In the genomic region with DNA sequence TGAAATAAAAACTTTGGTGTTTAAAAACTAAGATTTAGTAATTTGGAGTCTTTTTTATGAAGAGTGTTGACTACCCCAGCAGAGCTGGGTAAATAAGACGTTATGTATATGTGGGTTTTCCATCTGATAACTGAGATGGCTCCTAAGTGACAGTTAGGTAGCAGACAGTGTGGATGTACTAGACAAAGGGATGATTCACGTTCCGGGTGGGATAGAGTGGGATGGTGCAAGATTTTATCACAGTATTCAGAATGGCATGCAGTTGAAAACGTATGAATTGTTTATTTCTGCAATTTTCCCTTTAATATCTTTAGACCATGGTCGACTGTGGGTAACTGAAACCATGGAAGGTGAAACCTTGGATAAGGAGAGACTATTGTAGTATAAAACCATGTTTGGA, we compare ENCODE assay signal across 21 cellular contexts. TPM values are rescaled to one million over a fixed set of nuclear protein-coding genes. Genes with fewer than 3 reads are reported as not detected.
DNase-seq lines count a peak whose midpoint lies in the region; ATAC-seq, FAIRE-seq and TF ChIP-seq lines count a peak whose summit lies in the region.
"Had no signal": no experiment of that assay in that cellular context is flagged by ENCODE, and none has a peak within 500 bp of the region (broad histone marks: within the 10 kb centered on the region; RNA-seq: fewer than 3 reads in every experiment).

No MANE protein-coding gene starts in this region.

- 37% methylated on average over 5 of the region's 5 CpGs for WGBS in smooth muscle cell (ENCODE audit: low lambda C conversion rate)
- WGBS in HepG2 (ENCODE audit: low lambda C conversion rate) = 56% methylated on average over 5 of the region's 5 CpGs

- H3K27me3 ChIP-seq in smooth muscle cell (ENCODE audit: low read depth) = no peaks in the 10 kb centered on the region
- no peaks in the 10 kb centered on the region for H3K27me3 ChIP-seq in HepG2 (ENCODE audit: control insufficient read depth in 1 of 2, insufficient read depth in 2 of 2, low read length in 2 of 2)
- H3K27me3 ChIP-seq: SJCRH30 had no signal

- H3K36me3 ChIP-seq in smooth muscle cell (ENCODE audit: low read depth) (no peaks in the 10 kb centered on the region), HepG2 (replicated peaks in 1 of 2; ENCODE audit: control insufficient read depth in 1 of 2, insufficient read depth in 2 of 2, low read length in 2 of 2) (peaks cover 11 to 58% of the 10 kb centered on the region in 2 experiments)

- no peak for ATAC-seq in HepG2
- ATAC-seq: HCT116 had no signal

- DNase-seq in activated CD4-positive, alpha-beta T cell treated with anti-CD3 and anti-CD28 coated beads, Interleukin-2, amount 10 ng/mL, durations not matched to agents 7 days and 5 days = no peak
- DNase-seq in activated CD4-positive, alpha-beta T cell treated with anti-CD3 and anti-CD28 coated beads, Interleukin-2, amount 10 ng/mL, durations not matched to agents 24 days and 14 days = no peak
- DNase-seq in OCI-M1 (lab: John Stamatoyannopoulos, UW) = peak; percentile 37
- DNase-seq in erythroblast (lab: John Stamatoyannopoulos, UW) = peak; percentile 37 to 40
- DNase-seq in smooth muscle cell (lab: John Stamatoyannopoulos, UW; ENCODE audit: unreplicated experiment) = no peak
- DNase-seq in CD14-positive monocyte (ENCODE audit: low spot score) = no peak
- no peak for DNase-seq in NCI-H1694 (lab: John Stamatoyannopoulos, UW)
- no peak for DNase-seq in HepG2 (ENCODE audit: low spot score)
- DNase-seq: 8988T, Calu3, DMS79, GDM1, KG1, NCI-H1092, NCI-H187, NCI-H2171 treated with DMSO at 0.1 percent for 48 hours, NCI-H510A treated with DMSO at 0.1 percent for 48 hours, RPMI8226, SJCRH30 had no signal

- H3F3A ChIP-seq in smooth muscle cell (ENCODE audit: low read depth) = no peaks in the 10 kb centered on the region

- peaks cover 4% of the 10 kb centered on the region for H3K4me1 ChIP-seq in smooth muscle cell (ENCODE audit: low read depth)
- H3K4me1 ChIP-seq in HepG2 (ENCODE audit: insufficient read depth, low read length) = peaks cover 18% of the 10 kb centered on the region
- H3K4me1 ChIP-seq: SJCRH30 had no signal

- no peak for TF ChIP-seq EP300 in HepG2 (IDR thresholded peaks at IDR 0.05; ENCODE audit: low read depth in 2 of 2, low read length in 2 of 2)
- no peak for TF ChIP-seq EP300 in HepG2 (CRISPR knock-in tag; IDR thresholded peaks at IDR 0.05; ENCODE audit: borderline replicate concordance)

- no peak overlapping the region for H3K4me3 ChIP-seq in smooth muscle cell
- H3K4me3 ChIP-seq in HepG2 (replicated peaks in 1 of 3; ENCODE audit: insufficient read depth in 1 of 3, low read depth in 2 of 3, low read length in 3 of 3) = no peak overlapping the region
- H3K4me3 ChIP-seq: SJCRH30 had no signal

- POLR2A ChIA-PET in activated CD4-positive, alpha-beta T cell treated with anti-CD3 and anti-CD28 coated beads, Interleukin-2, amount 10 ng/mL, durations not matched to agents 7 days and 5 days (lab: Charles Lee) = no interaction called here
- POLR2A ChIA-PET in HepG2 (lab: Yijun Ruan, JAX) = no interaction called here

- H3K4me2 ChIP-seq in smooth muscle cell = no peak overlapping the region
- no peak overlapping the region for H3K4me2 ChIP-seq in HepG2 (ENCODE audit: low read depth, low read length)

- FAIRE-seq in HepG2 (lab: Jason Lieb, UNC) = no peak

- no peak for TF ChIP-seq RAD21 in HepG2 (CRISPR knock-in tag; IDR thresholded peaks at IDR 0.05)

- in situ Hi-C loops in HepG2 (cut with HindIII; ENCODE audit: extremely low pct_ligation_motif_present, low pct_unique_long_range_greater_than_20kb) = no loop called here

- no peak overlapping the region for H3K4me3 Mint-ChIP-seq in activated CD4-positive, alpha-beta T cell treated with anti-CD3 and anti-CD28 coated beads, Interleukin-2, amount 10 ng/mL, durations not matched to agents 7 days and 5 days
- no peak overlapping the region for H3K4me3 Mint-ChIP-seq in activated CD4-positive, alpha-beta T cell treated with anti-CD3 and anti-CD28 coated beads, Interleukin-2, amount 10 ng/mL, durations not matched to agents 24 days and 14 days
- no peak overlapping the region for H3K4me3 Mint-ChIP-seq in CD14-positive monocyte

- intact Hi-C loops in activated CD4-positive, alpha-beta T cell treated with anti-CD3 and anti-CD28 coated beads, Interleukin-2, amount 10 ng/mL, durations not matched to agents 24 days and 14 days (cut with micrococcal nuclease) = no loop called here
- intact Hi-C loops in CD14-positive monocyte (cut with micrococcal nuclease) (no loop called here), HepG2 (cut with micrococcal nuclease; ENCODE audit: unreplicated experiment) (no loop called here)

- no peaks in the 10 kb centered on the region for H3K9me3 Mint-ChIP-seq in activated CD4-positive, alpha-beta T cell treated with anti-CD3 and anti-CD28 coated beads, Interleukin-2, amount 10 ng/mL, durations not matched to agents 7 days and 5 days
- H3K9me3 Mint-ChIP-seq in activated CD4-positive, alpha-beta T cell treated with anti-CD3 and anti-CD28 coated beads, Interleukin-2, amount 10 ng/mL, durations not matched to agents 24 days and 14 days = peaks cover 4% of the 10 kb centered on the region
- no peaks in the 10 kb centered on the region for H3K9me3 Mint-ChIP-seq in CD14-positive monocyte

- no TSS peak for BruUV-seq in HepG2 (replicated peaks; lab: Mats Ljungman, UMichigan)

- peak overlapping the region; percentile 11 for H3K27ac Mint-ChIP-seq in activated CD4-positive, alpha-beta T cell treated with anti-CD3 and anti-CD28 coated beads, Interleukin-2, amount 10 ng/mL, durations not matched to agents 7 days and 5 days
- no peak overlapping the region for H3K27ac Mint-ChIP-seq in activated CD4-positive, alpha-beta T cell treated with anti-CD3 and anti-CD28 coated beads, Interleukin-2, amount 10 ng/mL, durations not matched to agents 24 days and 14 days
- H3K27ac Mint-ChIP-seq in CD14-positive monocyte = peak overlapping the region in 1 of 7 donors; percentile 3

- H4K20me1 ChIP-seq in smooth muscle cell (ENCODE audit: low read depth) (no peaks in the 10 kb centered on the region), HepG2 (ENCODE audit: insufficient read depth, low read length) (no peaks in the 10 kb centered on the region)

- peaks cover 30% of the 10 kb centered on the region for H3K4me1 Mint-ChIP-seq in activated CD4-positive, alpha-beta T cell treated with anti-CD3 and anti-CD28 coated beads, Interleukin-2, amount 10 ng/mL, durations not matched to agents 7 days and 5 days
- peaks cover 18% of the 10 kb centered on the region for H3K4me1 Mint-ChIP-seq in activated CD4-positive, alpha-beta T cell treated with anti-CD3 and anti-CD28 coated beads, Interleukin-2, amount 10 ng/mL, durations not matched to agents 24 days and 14 days
- peaks cover 15% of the 10 kb centered on the region for H3K4me1 Mint-ChIP-seq in CD14-positive monocyte

- H3K9ac ChIP-seq in smooth muscle cell (ENCODE audit: low read depth) = no peak overlapping the region
- no peak overlapping the region for H3K9ac ChIP-seq in HepG2 (ENCODE audit: insufficient read depth, low read depth, low read length)

- CTCF ChIA-PET in activated CD4-positive, alpha-beta T cell treated with anti-CD3 and anti-CD28 coated beads, Interleukin-2, amount 10 ng/mL, durations not matched to agents 7 days and 5 days (lab: Charles Lee) = interaction anchor here (0.9 kb wide), 1 partner anchor 187 kb away, joined by 3 read pairs; no protein-coding TSS in a partner anchor
- CTCF ChIA-PET in HepG2 (lab: Yijun Ruan, JAX; ENCODE audit: low intra/inter-chr PET ratio, low total read pairs) = no interaction called here

- H3K27me3 Mint-ChIP-seq in activated CD4-positive, alpha-beta T cell treated with anti-CD3 and anti-CD28 coated beads, Interleukin-2, amount 10 ng/mL, durations not matched to agents 7 days and 5 days = no peaks in the 10 kb centered on the region
- no peaks in the 10 kb centered on the region for H3K27me3 Mint-ChIP-seq in activated CD4-positive, alpha-beta T cell treated with anti-CD3 and anti-CD28 coated beads, Interleukin-2, amount 10 ng/mL, durations not matched to agents 24 days and 14 days
- no peaks in the 10 kb centered on the region for H3K27me3 Mint-ChIP-seq in CD14-positive monocyte (ENCODE audit: low read depth in 3 of 3)

- H3K36me3 Mint-ChIP-seq in activated CD4-positive, alpha-beta T cell treated with anti-CD3 and anti-CD28 coated beads, Interleukin-2, amount 10 ng/mL, durations not matched to agents 7 days and 5 days (ENCODE audit: low read depth) = peaks cover 75% of the 10 kb centered on the region
- H3K36me3 Mint-ChIP-seq in activated CD4-positive, alpha-beta T cell treated with anti-CD3 and anti-CD28 coated beads, Interleukin-2, amount 10 ng/mL, durations not matched to agents 24 days and 14 days (ENCODE audit: low read depth) = peaks cover 57% of the 10 kb centered on the region
- H3K36me3 Mint-ChIP-seq in CD14-positive monocyte = peaks cover 78 to 81% of the 10 kb centered on the region in 2 donors

- peak overlapping the region; percentile 1 for H3K27ac ChIP-seq in smooth muscle cell (ENCODE audit: low read depth)
- no peak overlapping the region for H3K27ac ChIP-seq in HepG2 (ENCODE audit: extremely low read length, insufficient read depth, low read length)
- H3K27ac ChIP-seq: C4-2B, SJCRH30 had no signal

- TF ChIP-seq CTCF in smooth muscle cell (IDR thresholded peaks at IDR 0.05; ENCODE audit: borderline replicate concordance, insufficient read depth, poor library complexity, severe bottlenecking) (no peak), CD14-positive monocyte (IDR thresholded peaks at IDR 0.05) (no peak), HepG2 (CRISPR knock-in tag; IDR thresholded peaks at IDR 0.05) (no peak)

- H2AFZ ChIP-seq in smooth muscle cell (ENCODE audit: low read depth) (no peak overlapping the region), HepG2 (ENCODE audit: low read length) (no peak overlapping the region)

- TF ChIP-seq POLR2A in erythroblast (IDR thresholded peaks at IDR 0.05; ENCODE audit: low read length) (peak; percentile 46), HepG2 (IDR thresholded peaks at IDR 0.05; ENCODE audit: insufficient read depth in 1 of 2, low read depth in 2 of 2, low read length in 2 of 2) (no peak)

- H3K9me3 ChIP-seq in smooth muscle cell (replicated peaks; ENCODE audit: low read depth) (no peaks in the 10 kb centered on the region), HepG2 (ENCODE audit: low read length) (no peaks in the 10 kb centered on the region)
- H3K9me3 ChIP-seq: SJCRH30 had no signal

- no peaks in the 10 kb centered on the region for H3K79me2 ChIP-seq in smooth muscle cell (ENCODE audit: low read depth)
- H3K79me2 ChIP-seq in HepG2 (ENCODE audit: insufficient read depth, low read length) = no peaks in the 10 kb centered on the region

RNA-seq across cellular contexts. Expression of gene NAA16, which starts 50.4 kb away (rescaled TPM):
- total RNA-seq in activated CD4-positive, alpha-beta T cell treated with anti-CD3 and anti-CD28 coated beads, Interleukin-2, amount 10 ng/mL, durations not matched to agents 7 days and 5 days = 10 to 100 TPM; 35.9 to 42.0 TPM
- total RNA-seq in activated CD4-positive, alpha-beta T cell treated with anti-CD3 and anti-CD28 coated beads, Interleukin-2, amount 10 ng/mL, durations not matched to agents 24 days and 14 days = 30.3 and 31.2 TPM in 2 replicates
- 21.8 TPM in 2 replicates for total RNA-seq in smooth muscle cell
- 4.6 and 6.9 TPM in 2 replicates for polyA plus RNA-seq in smooth muscle cell
- 1 to 10 TPM; 3.8 to 5.9 TPM for polyA plus RNA-seq in CD14-positive monocyte
- 9.0 and 15.1 TPM in 2 replicates for total RNA-seq in HepG2 (2016; rRNA removed; fragmentation: Illumina TruSeq; extraction: Trizol)
- total RNA-seq in HepG2 (2016; cell fraction: cytosol; rRNA removed; fragmentation: Illumina TruSeq; extraction: Trizol; ENCODE audit: low read depth) = 17.0 and 21.0 TPM in 2 replicates
- total RNA-seq in HepG2 (2016; cell fraction: insoluble cytoplasmic fraction; rRNA removed; fragmentation: Illumina TruSeq; extraction: Trizol) = 9.7 and 14.9 TPM in 2 replicates
- total RNA-seq in HepG2 (2016; cell fraction: membrane; rRNA removed; fragmentation: Illumina TruSeq; extraction: Trizol) = 8.3 and 10.4 TPM in 2 replicates
- 35.8 and 41.5 TPM in 2 replicates for total RNA-seq in HepG2 (2016; cell fraction: nucleus; rRNA removed; fragmentation: Illumina TruSeq; extraction: Trizol)
- 7.4 and 9.2 TPM in 2 replicates for polyA plus RNA-seq in HepG2 (2011; rRNA removed)
- 1.7 and 2.8 TPM in 2 replicates for polyA plus RNA-seq in HepG2 (2011; cell fraction: cytosol; rRNA removed)
- polyA plus RNA-seq in HepG2 (2011; cell fraction: nucleus; rRNA removed) = 14.8 and 14.9 TPM in 2 replicates
- polyA plus RNA-seq in HepG2 (2012) = 8.2 and 11.9 TPM in 2 replicates
- polyA plus RNA-seq in HepG2 (2016; cell fraction: cytosol; fragmentation: Illumina TruSeq; extraction: Trizol; ENCODE audit: low read depth) = 0.86 and 1.3 TPM in 2 replicates
- 11.0 and 11.2 TPM in 2 replicates for polyA plus RNA-seq in HepG2 (2016; cell fraction: insoluble cytoplasmic fraction; fragmentation: Illumina TruSeq; extraction: Trizol; ENCODE audit: low read depth)
- 2.6 and 2.9 TPM in 2 replicates for polyA plus RNA-seq in HepG2 (2016; cell fraction: membrane; fragmentation: Illumina TruSeq; extraction: Trizol; ENCODE audit: low read depth)
- 84.9 and 85.2 TPM in 2 replicates for polyA plus RNA-seq in HepG2 (2016; cell fraction: nucleus; fragmentation: Illumina TruSeq; extraction: Trizol; ENCODE audit: insufficient read depth, low read depth)
- 3.2 and 4.4 TPM in 2 replicates for polyA minus RNA-seq in HepG2 (2011; rRNA and poly(A)+ RNA removed; ENCODE audit: low replicate concordance)
- 3.8 and 5.1 TPM in 2 replicates for polyA minus RNA-seq in HepG2 (2011; cell fraction: cytosol; rRNA and poly(A)+ RNA removed)
- 39.9 and 44.6 TPM in 2 replicates for polyA minus RNA-seq in HepG2 (2011; cell fraction: nucleus; rRNA and poly(A)+ RNA removed)

Comparison
In these comparisons a context has a peak if more than half of its experiments do, and no peak if none do; other contexts are left out.
1. DNase-seq: peak in OCI-M1 (single experiment) and erythroblast (2 of 2); none in activated CD4-positive, alpha-beta T cell treated with anti-CD3 and anti-CD28 coated beads, Interleukin-2, amount 10 ng/mL, durations not matched to agents 7 days and 5 days (single experiment), activated CD4-positive, alpha-beta T cell treated with anti-CD3 and anti-CD28 coated beads, Interleukin-2, amount 10 ng/mL, durations not matched to agents 24 days and 14 days (single experiment), smooth muscle cell (single experiment), CD14-positive monocyte (single experiment), NCI-H1694 (single experiment) and HepG2 (single experiment).